Comparison of ENCODE assay signal across 1 cellular context in genomic region chr3:195543642-195544536, GRCh38.
TF ChIP-seq lines count a peak whose summit lies in the region.

No MANE protein-coding gene starts in this region.

TF ChIP-seq in HepG2, 621 proteins besides CTCF, POLR2A, EP300 and RAD21 (continued from another document and continues in another):
- TF ChIP-seq ATF4 (CRISPR knock-in tag; IDR thresholded peaks at IDR 0.05) (no peak), ZNF431 (CRISPR knock-in tag; IDR thresholded peaks at IDR 0.05; ENCODE audit: borderline replicate concordance, low read depth) (no peak), ZNF276 (CRISPR knock-in tag; IDR thresholded peaks at IDR 0.05; ENCODE audit: low read depth) (no peak), ZSCAN9 (CRISPR knock-in tag; IDR thresholded peaks at IDR 0.05; ENCODE audit: borderline replicate concordance) (no peak), CSRNP2 (CRISPR knock-in tag; conservative IDR thresholded peaks at IDR 0.05; ENCODE audit: low read depth) (no peak), SMAD3 (CRISPR knock-in tag; IDR thresholded peaks at IDR 0.05) (0 out of 2 replicates have a peak, but pooled peaks have one; percentile 5), HMGXB3 (CRISPR knock-in tag; IDR thresholded peaks at IDR 0.05; ENCODE audit: borderline replicate concordance) (0 out of 2 replicates have a peak, but pooled peaks have one; percentile 24), ZNF546 (CRISPR knock-in tag; conservative IDR thresholded peaks at IDR 0.05) (no peak), NONO (IDR thresholded peaks at IDR 0.05) (no peak), NONO (CRISPR knock-in tag; conservative IDR thresholded peaks at IDR 0.05) (no peak), ZNF333 (CRISPR knock-in tag; IDR thresholded peaks at IDR 0.05; ENCODE audit: borderline replicate concordance) (no peak), MTF1 (CRISPR knock-in tag; IDR thresholded peaks at IDR 0.05) (no peak), MTA1 (CRISPR knock-in tag; IDR thresholded peaks at IDR 0.05; ENCODE audit: borderline replicate concordance) (no peak), SALL1 (CRISPR knock-in tag; IDR thresholded peaks at IDR 0.05) (0 out of 2 replicates have a peak, but pooled peaks have one; percentile 7), SP2 (CRISPR knock-in tag; IDR thresholded peaks at IDR 0.05) (0 out of 2 replicates have a peak, but pooled peaks have one; percentile 23), BCL6 (CRISPR knock-in tag; IDR thresholded peaks at IDR 0.05) (no peak), ZNF292 (CRISPR knock-in tag; IDR thresholded peaks at IDR 0.05; ENCODE audit: borderline replicate concordance, low read depth) (no peak), ZBTB25 (CRISPR knock-in tag; IDR thresholded peaks at IDR 0.05) (no peak), REST (IDR thresholded peaks at IDR 0.05; ENCODE audit: borderline replicate concordance in 1 of 2, low read depth in 1 of 2, low read length in 2 of 2) (no peak), ZNF275 (CRISPR knock-in tag; IDR thresholded peaks at IDR 0.05; ENCODE audit: borderline replicate concordance) (no peak), TBP (CRISPR knock-in tag; IDR thresholded peaks at IDR 0.05) (no peak), NR0B2 (CRISPR knock-in tag; IDR thresholded peaks at IDR 0.05) (no peak), MLX (CRISPR knock-in tag; IDR thresholded peaks at IDR 0.05) (no peak), HMGA1 (CRISPR knock-in tag; conservative IDR thresholded peaks at IDR 0.05) (no peak), RFXAP (CRISPR knock-in tag; IDR thresholded peaks at IDR 0.05; ENCODE audit: borderline replicate concordance) (no peak), PLSCR1 (CRISPR knock-in tag; IDR thresholded peaks at IDR 0.05; ENCODE audit: borderline replicate concordance) (no peak), NFRKB (IDR thresholded peaks at IDR 0.05) (no peak), ZNF781 (CRISPR knock-in tag; IDR thresholded peaks at IDR 0.05; ENCODE audit: borderline replicate concordance, not compliant biosample characterization) (no peak), ZNF644 (CRISPR knock-in tag; IDR thresholded peaks at IDR 0.05; ENCODE audit: low read depth) (no peak), FOXA1 (IDR thresholded peaks at IDR 0.05) (no peak), FOXA1 (CRISPR knock-in tag; IDR thresholded peaks at IDR 0.05) (peak; percentile 32; the same call in 1 of the 2 replicates), ZBTB21 (CRISPR knock-in tag; IDR thresholded peaks at IDR 0.05) (no peak), HNRNPLL (IDR thresholded peaks at IDR 0.05; ENCODE audit: low read depth, low read length, poor library complexity, severe bottlenecking) (no peak), SRY (CRISPR knock-in tag; IDR thresholded peaks at IDR 0.05) (no peak), ZXDC (CRISPR knock-in tag; IDR thresholded peaks at IDR 0.05) (no peak), CREBL2 (CRISPR knock-in tag; IDR thresholded peaks at IDR 0.05; ENCODE audit: borderline replicate concordance) (no peak), NCOR1 (IDR thresholded peaks at IDR 0.05; ENCODE audit: borderline replicate concordance, low read length) (no peak), POLR2G (IDR thresholded peaks at IDR 0.05; ENCODE audit: low read depth, low read length) (no peak), ZNF263 (CRISPR knock-in tag; IDR thresholded peaks at IDR 0.05) (no peak), JUNB (CRISPR knock-in tag; IDR thresholded peaks at IDR 0.05; ENCODE audit: borderline replicate concordance) (no peak), PRMT3 (CRISPR knock-in tag; IDR thresholded peaks at IDR 0.05; ENCODE audit: borderline replicate concordance, low read depth) (peak; percentile 79), HOXA7 (CRISPR knock-in tag; IDR thresholded peaks at IDR 0.05) (no peak), ZNF652 (CRISPR knock-in tag; IDR thresholded peaks at IDR 0.05; ENCODE audit: borderline replicate concordance, low read depth) (no peak), HNF4A (CRISPR knock-in tag; IDR thresholded peaks at IDR 0.05) (peak; percentile 25; the same call in 1 of the 2 replicates)
